ENCODE assay signal across 1 cellular context in genomic region chr12:19248929-19249602, GRCh38.
TF ChIP-seq lines count a peak whose summit lies in the region.

No MANE protein-coding gene starts in this region.

TF ChIP-seq in K562, 482 proteins besides CTCF, POLR2A, EP300 and RAD21 (continued from another document):
- TF ChIP-seq, protein P1, sequence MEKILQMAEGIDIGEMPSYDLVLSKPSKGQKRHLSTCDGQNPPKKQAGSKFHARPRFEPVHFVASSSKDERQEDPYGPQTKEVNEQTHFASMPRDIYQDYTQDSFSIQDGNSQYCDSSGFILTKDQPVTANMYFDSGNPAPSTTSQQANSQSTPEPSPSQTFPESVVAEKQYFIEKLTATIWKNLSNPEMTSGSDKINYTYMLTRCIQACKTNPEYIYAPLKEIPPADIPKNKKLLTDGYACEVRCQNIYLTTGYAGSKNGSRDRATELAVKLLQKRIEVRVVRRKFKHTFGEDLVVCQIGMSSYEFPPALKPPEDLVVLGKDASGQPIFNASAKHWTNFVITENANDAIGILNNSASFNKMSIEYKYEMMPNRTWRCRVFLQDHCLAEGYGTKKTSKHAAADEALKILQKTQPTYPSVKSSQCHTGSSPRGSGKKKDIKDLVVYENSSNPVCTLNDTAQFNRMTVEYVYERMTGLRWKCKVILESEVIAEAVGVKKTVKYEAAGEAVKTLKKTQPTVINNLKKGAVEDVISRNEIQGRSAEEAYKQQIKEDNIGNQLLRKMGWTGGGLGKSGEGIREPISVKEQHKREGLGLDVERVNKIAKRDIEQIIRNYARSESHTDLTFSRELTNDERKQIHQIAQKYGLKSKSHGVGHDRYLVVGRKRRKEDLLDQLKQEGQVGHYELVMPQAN (IDR thresholded peaks at IDR 0.05; ENCODE audit: borderline replicate concordance), result no peak
- TF ChIP-seq TCFL5 (CRISPR knock-in tag; conservative IDR thresholded peaks at IDR 0.05), result no peak
- TF ChIP-seq ZNF830 (CRISPR knock-in tag; IDR thresholded peaks at IDR 0.05), result no peak
